27 cellular contexts compared by ENCODE assay signal in genomic region chr5:109816732-109817131, GRCh38.
"Had no signal": no experiment of that assay in that cellular context is flagged by ENCODE, and none has a peak within 500 bp of the region (broad histone marks: within the 10 kb centered on the region; RNA-seq: fewer than 3 reads in every experiment).

No MANE protein-coding gene starts in this region.

- FAIRE-seq: colon, endometrium, endothelial cell of umbilical vein had no signal

- H3K4me3 ChIP-seq: colonic mucosa, coronary artery, dorsolateral prefrontal cortex, esophagus muscularis mucosa, esophagus squamous epithelium, gastrocnemius medialis, gastroesophageal sphincter, heart left ventricle, heart right ventricle had no signal

- H3K27ac ChIP-seq: colonic mucosa, coronary artery, dorsolateral prefrontal cortex, epithelial cell of prostate, esophagus muscularis mucosa, esophagus squamous epithelium, foreskin keratinocyte, gastrocnemius medialis, gastroesophageal sphincter, heart left ventricle, heart right ventricle had no signal

- H3K9me3 ChIP-seq: colonic mucosa, esophagus muscularis mucosa, esophagus squamous epithelium, gastrocnemius medialis, gastroesophageal sphincter, heart left ventricle, heart right ventricle had no signal

- H3K27me3 ChIP-seq: colonic mucosa, dorsolateral prefrontal cortex, esophagus muscularis mucosa, esophagus squamous epithelium, foreskin keratinocyte, gastrocnemius medialis, gastroesophageal sphincter, heart left ventricle, heart right ventricle had no signal

- DNase-seq: colonic mucosa; cortex of kidney; dermis blood vessel endothelial cell; dorsolateral prefrontal cortex; effector CD4-positive, alpha-beta T cell; effector CD8-positive, alpha-beta T cell; effector memory CD4-positive, alpha-beta T cell; effector memory CD8-positive, alpha-beta T cell; endodermal cell; erythroblast; esophagus squamous epithelium; foreskin fibroblast; foreskin keratinocyte; foreskin melanocyte; gastrocnemius medialis; glutamatergic neuron; head of caudate nucleus; heart left ventricle; heart right ventricle had no signal

- H3K4me1 ChIP-seq: colonic mucosa, esophagus muscularis mucosa, esophagus squamous epithelium, gastroesophageal sphincter, heart left ventricle, heart right ventricle had no signal

- ATAC-seq: effector memory CD8-positive, alpha-beta T cell; esophagus mucosa; foreskin keratinocyte; gastrocnemius medialis; gastroesophageal sphincter; heart left ventricle; heart right ventricle had no signal

- H3K36me3 ChIP-seq: colonic mucosa had no signal
